11 cellular contexts compared by ENCODE assay signal in genomic region chr18:50969448-50969847, GRCh38. TPM values are rescaled to one million over a fixed set of nuclear protein-coding genes. Genes with fewer than 3 reads are reported as not detected.
DNase-seq lines count a peak whose midpoint lies in the region; ATAC-seq, FAIRE-seq and TF ChIP-seq lines count a peak whose summit lies in the region.
"Had no signal": no experiment of that assay in that cellular context is flagged by ENCODE, and none has a peak within 500 bp of the region (broad histone marks: within the 10 kb centered on the region; RNA-seq: fewer than 3 reads in every experiment).

No MANE protein-coding gene starts in this region.

- POLR2A ChIA-PET in CD8-positive, alpha-beta memory T cell (lab: Charles Lee) = no interaction called here
- POLR2A ChIA-PET in K562 (lab: Yijun Ruan, JAX) = no interaction called here

- TF ChIP-seq RAD21 in K562 (CRISPR knock-in tag; conservative IDR thresholded peaks at IDR 0.05 in 1 of 2, IDR thresholded peaks at IDR 0.05 in 1 of 2) = no peak
- TF ChIP-seq RAD21 in neural cell (conservative IDR thresholded peaks at IDR 0.05) = no peak

- peak overlapping the region in 1 of 2 experiments; percentile 22; a peak in 1 of 4 replicates for H3K9ac ChIP-seq in K562 (ENCODE audit: insufficient read depth in 1 of 2, low read depth in 2 of 2, low read length in 2 of 2)
- peak overlapping the region; percentile 89 for H3K9ac ChIP-seq in neural cell (ENCODE audit: low read length)

- H3K27ac Mint-ChIP-seq in CD8-positive, alpha-beta memory T cell = peak overlapping the region in 6 of 8 donors; percentile 52 to 96 (median 89)
- peak overlapping the region; percentile 36 to 94 (median 59) for H3K27ac Mint-ChIP-seq in IgD-negative memory B cell

- H3K4me3 ChIP-seq in CD8-positive, alpha-beta memory T cell (ENCODE audit: low read length) = no peak overlapping the region
- peak overlapping the region; percentile 76; the same call in 1 of the 2 replicates for H3K4me3 ChIP-seq in K562
- peak overlapping the region; percentile 73 for H3K4me3 ChIP-seq in neural cell (ENCODE audit: low read length)
- H3K4me3 ChIP-seq in left lung = no peak overlapping the region
- no peak overlapping the region for H3K4me3 ChIP-seq in testis
- H3K4me3 ChIP-seq in small intestine (ENCODE audit: low read depth in 1 of 2, low read length in 2 of 2) = no peak overlapping the region

- H2AFZ ChIP-seq in K562 (ENCODE audit: low read depth, low read length) = 0 out of 2 replicates have a peak overlapping the region, but pooled peaks have one; percentile 11
- peak overlapping the region; percentile 70 for H2AFZ ChIP-seq in neural cell (ENCODE audit: low read depth, low read length)

- in situ Hi-C loops in K562 (cut with MboI) = no loop called here

- FAIRE-seq in K562 (lab: Jason Lieb, UNC) (no peak), small intestine (lab: Jason Lieb, UNC) (no peak)
- FAIRE-seq: TTC549 had no signal

- H3K79me2 ChIP-seq in K562 (ENCODE audit: control insufficient read depth, insufficient read depth, low read length) (peaks cover 16% of the 10 kb centered on the region), neural cell (replicated peaks; ENCODE audit: insufficient read depth, low read length) (no peaks in the 10 kb centered on the region)

- ATAC-seq in K562 (no peak), left lung (no peak)
- ATAC-seq: upper lobe of right lung had no signal

- CTCF ChIA-PET in CD8-positive, alpha-beta memory T cell (lab: Charles Lee) = interaction anchor here (2.6 kb wide), 1 partner anchor 61 kb away, joined by 10 read pairs; the partner anchor contains the start of gene SMAD4
- CTCF ChIA-PET in K562 (lab: Yijun Ruan, JAX; ENCODE audit: low intra/inter-chr PET ratio) = no interaction called here

- peak overlapping the region; percentile 82 for H3K4me2 ChIP-seq in K562 (ENCODE audit: insufficient read depth, low read length)
- H3K4me2 ChIP-seq in neural cell (ENCODE audit: low read length) = peak overlapping the region; percentile 59

- no peaks in the 10 kb centered on the region for H3K27me3 Mint-ChIP-seq in CD8-positive, alpha-beta memory T cell
- H3K27me3 Mint-ChIP-seq in IgD-negative memory B cell = no peaks in the 10 kb centered on the region

- no peaks in the 10 kb centered on the region for H3K27me3 ChIP-seq in CD8-positive, alpha-beta memory T cell (ENCODE audit: insufficient read depth, low read length, poor library complexity, severe bottlenecking)
- H3K27me3 ChIP-seq in K562 (ENCODE audit: control insufficient read depth in 2 of 2, insufficient read depth in 2 of 2, low read length in 2 of 2) (no peaks in the 10 kb centered on the region), neural cell (ENCODE audit: insufficient read depth, low read depth, low read length) (no peaks in the 10 kb centered on the region), left lung (no peaks in the 10 kb centered on the region), testis (no peaks in the 10 kb centered on the region), small intestine (ENCODE audit: control insufficient read depth in 2 of 2, insufficient read depth in 2 of 2, low read length in 2 of 2) (no peaks in the 10 kb centered on the region)
- H3K27me3 ChIP-seq: upper lobe of right lung had no signal

- BruUV-seq in K562 (replicated peaks; lab: Mats Ljungman, UMichigan) = no TSS peak

- intact Hi-C loops in K562 (cut with micrococcal nuclease) = loop anchor here (5.0 kb wide), 1 partner anchor 147 kb away; the partner anchor contains the start of gene MRO
- intact Hi-C loops in left lung (cut with DNase I) = no loop called here
- intact Hi-C loops in testis (cut with DNase I; ENCODE audit: low total_unique reads) = loop anchor here (5.0 kb wide), 1 partner anchor 63 kb away; the partner anchor contains the start of gene SMAD4

- no peak overlapping the region for H3K27ac ChIP-seq in CD8-positive, alpha-beta memory T cell (ENCODE audit: low read depth, low read length)
- H3K27ac ChIP-seq in K562 (ENCODE audit: extremely low read depth, low read depth, low read length) (no peak overlapping the region), neural cell (ENCODE audit: low read length) (peak overlapping the region; percentile 96), left lung (no peak overlapping the region), testis (no peak overlapping the region), small intestine (ENCODE audit: low read depth in 1 of 2, low read length in 1 of 2) (peak overlapping the region in 1 of 2 donors; percentile 4)

- peak overlapping the region in 6 of 7 donors; percentile 92 to 97 (median 96) for H3K4me3 Mint-ChIP-seq in CD8-positive, alpha-beta memory T cell
- peak overlapping the region in 3 of 4 donors; percentile 90 to 98 (median 92) for H3K4me3 Mint-ChIP-seq in IgD-negative memory B cell

- WGBS in K562 (ENCODE audit: insufficient coverage, low coverage, missing lambda C conversion rate) = 4% methylated on average over 5 of the region's 5 CpGs
- 44 to 50% methylated on average over 5 of the region's 5 CpGs for WGBS in testis, 2 donors
- 57 to 79% (median 77%) methylated on average over 5 of the region's 5 CpGs for WGBS in small intestine, 3 donors

- no peaks in the 10 kb centered on the region for H3K9me3 ChIP-seq in CD8-positive, alpha-beta memory T cell (ENCODE audit: low read length)
- H3K9me3 ChIP-seq in K562 (replicated peaks; ENCODE audit: control insufficient read depth, insufficient read depth, low read depth, low read length) (no peaks in the 10 kb centered on the region), neural cell (ENCODE audit: low read length) (no peaks in the 10 kb centered on the region), left lung (no peaks in the 10 kb centered on the region), testis (no peaks in the 10 kb centered on the region), small intestine (ENCODE audit: control insufficient read depth, low read depth) (no peaks in the 10 kb centered on the region)
- H3K9me3 ChIP-seq: upper lobe of right lung had no signal

- no peaks in the 10 kb centered on the region for H3F3A ChIP-seq in neural cell (ENCODE audit: insufficient read depth, low read length, poor library complexity, severe bottlenecking)

- TF ChIP-seq POLR2A in K562 (conservative IDR thresholded peaks at IDR 0.05) (no peak), testis (IDR thresholded peaks at IDR 0.05) (no peak)

- DNase-seq in CD8-positive, alpha-beta memory T cell = no peak
- DNase-seq in K562 (ENCODE audit: extremely low read depth in 1 of 4, low spot score in 3 of 4) (no peak), SIG-M5 treated with dmso at 0.1 percent for 504 hours (lab: John Stamatoyannopoulos, UW; ENCODE audit: unreplicated experiment) (no peak), left lung (no peak), testis (no peak), small intestine (no peak)
- DNase-seq: NCI-H446 treated with DMSO at 0.1 percent for 48 hours had no signal

- peaks cover under 1 to 11% (median under 1%) of the 10 kb centered on the region in 3 donors for H3K36me3 Mint-ChIP-seq in CD8-positive, alpha-beta memory T cell
- peaks cover 5% of the 10 kb centered on the region for H3K36me3 Mint-ChIP-seq in IgD-negative memory B cell

- no peaks in the 10 kb centered on the region for H3K36me3 ChIP-seq in CD8-positive, alpha-beta memory T cell (ENCODE audit: insufficient read depth, low read length)
- no peaks in the 10 kb centered on the region for H3K36me3 ChIP-seq in K562 (ENCODE audit: control insufficient read depth, insufficient read depth, low read length)
- no peaks in the 10 kb centered on the region for H3K36me3 ChIP-seq in neural cell (ENCODE audit: insufficient read depth, low read length)
- H3K36me3 ChIP-seq in left lung = peaks cover 0 to under 1% of the 10 kb centered on the region in 2 donors
- H3K36me3 ChIP-seq in testis (ENCODE audit: low read depth, missing control alignments) = no peaks in the 10 kb centered on the region
- H3K36me3 ChIP-seq in small intestine (ENCODE audit: control insufficient read depth in 2 of 2, insufficient read depth in 2 of 2, low read length in 2 of 2) = no peaks in the 10 kb centered on the region

- H3K9me1 ChIP-seq in K562 (ENCODE audit: control insufficient read depth, insufficient read depth, low read length) = no peaks in the 10 kb centered on the region

- peaks cover 22 to 41% (median 38%) of the 10 kb centered on the region in 3 donors for H3K4me1 Mint-ChIP-seq in CD8-positive, alpha-beta memory T cell
- H3K4me1 Mint-ChIP-seq in IgD-negative memory B cell = peaks cover 9 to 23% (median 13%) of the 10 kb centered on the region in 3 donors

- no peak for TF ChIP-seq EP300 in K562 (IDR thresholded peaks at IDR 0.05; ENCODE audit: low read length)
- TF ChIP-seq EP300 in neural cell (conservative IDR thresholded peaks at IDR 0.05; ENCODE audit: poor library complexity, severe bottlenecking) = peak; percentile 89

- no peaks in the 10 kb centered on the region for H3K9me3 Mint-ChIP-seq in CD8-positive, alpha-beta memory T cell
- H3K9me3 Mint-ChIP-seq in IgD-negative memory B cell = no peaks in the 10 kb centered on the region

- H3K4me1 ChIP-seq in CD8-positive, alpha-beta memory T cell (ENCODE audit: insufficient read depth, low read length) = peaks cover 9% of the 10 kb centered on the region
- H3K4me1 ChIP-seq in K562 (replicated peaks in 1 of 2; ENCODE audit: control insufficient read depth in 2 of 2, insufficient read depth in 2 of 2, low read length in 2 of 2) = peaks cover 9 to 12% of the 10 kb centered on the region in 2 experiments; a peak in 4 of 5 replicates
- H3K4me1 ChIP-seq in left lung = peaks cover 9 to 29% of the 10 kb centered on the region in 2 donors
- H3K4me1 ChIP-seq in testis = peaks cover 13% of the 10 kb centered on the region
- peaks cover 3% of the 10 kb centered on the region in 2 donors for H3K4me1 ChIP-seq in small intestine (ENCODE audit: control insufficient read depth in 2 of 2, insufficient read depth in 1 of 2, low read depth in 1 of 2, low read length in 1 of 2)

- no peaks in the 10 kb centered on the region for H4K20me1 ChIP-seq in K562 (replicated peaks; ENCODE audit: control insufficient read depth, insufficient read depth, low read length)
- H4K20me1 ChIP-seq in neural cell (ENCODE audit: insufficient read depth) = no peaks in the 10 kb centered on the region

- H3K9me2 ChIP-seq in neural cell (ENCODE audit: insufficient read depth, low read length) = no peaks in the 10 kb centered on the region

- TF ChIP-seq CTCF in K562 (IDR thresholded peaks at IDR 0.05 in 2 of 3, conservative IDR thresholded peaks at IDR 0.05 in 1 of 3; ENCODE audit: insufficient read depth in 2 of 3, low read depth in 1 of 3, low read length in 3 of 3) (no peak), neural cell (IDR thresholded peaks at IDR 0.05; ENCODE audit: poor library complexity, severe bottlenecking) (no peak), left lung (IDR thresholded peaks at IDR 0.05) (no peak), testis (IDR thresholded peaks at IDR 0.05) (no peak)

RNA-seq across cellular contexts. Expression of gene ELAC1, which starts 1.6 kb away (rescaled TPM):
- total RNA-seq in CD8-positive, alpha-beta memory T cell = 10 to 100 TPM; 10.3 to 10.5 TPM
- polyA plus RNA-seq in CD8-positive, alpha-beta memory T cell = 15.0 TPM
- polyA plus RNA-seq in IgD-negative memory B cell (13.3 TPM), K562 (2011; rRNA removed) (4.3 and 5.0 TPM in 2 replicates), K562 (2014; fragmentation: Illumina TruSeq; extraction: Trizol) (6.5 and 7.5 TPM in 2 replicates), K562 (2014; fragmentation: Nextera tagmentation; extraction: Ambion mirVana) (1 to 10 TPM; 3.7 to 4.6 TPM), K562 (2014; rRNA removed) (5.2 and 7.7 TPM in 2 replicates), neural cell (20.6 and 23.0 TPM in 2 replicates), testis (ENCODE audit: insufficient read depth, low read depth, low replicate concordance) (13.4 TPM), small intestine (1 to 10 TPM; 5.9 to 9.6 (median 7.5) TPM)
- 7.9 and 9.7 TPM in 2 replicates for total RNA-seq in K562 (2011; cell fraction: chromatin; rRNA removed; ENCODE audit: low replicate concordance)
- total RNA-seq in K562 (2011; cell fraction: nucleolus; rRNA removed) = 6.7 and 7.7 TPM in 2 replicates
- total RNA-seq in K562 (2011; cell fraction: nucleoplasm; rRNA removed) = 14.0 and 20.2 TPM in 2 replicates
- total RNA-seq in K562 (2014; rRNA removed) (3.3 and 5.3 TPM in 2 replicates), K562 (2014; rRNA removed; fragmentation: Illumina TruSeq; extraction: Trizol) (4.5 and 6.1 TPM in 2 replicates), K562 (2015; rRNA removed; fragmentation: Illumina TruSeq; extraction: Trizol) (4.9 and 5.4 TPM in 2 replicates), K562 (2021) (4.0 and 5.1 TPM in 2 replicates), left lung (1 to 10 TPM; 5.2 to 8.0 TPM), testis (10 to 100 TPM; 12.0 to 16.9 TPM)
- 2.4 and 3.0 TPM in 2 replicates for polyA plus RNA-seq in K562 (2011; cell fraction: cytosol; rRNA removed)
- 3.4 and 5.1 TPM in 2 replicates for polyA plus RNA-seq in K562 (2011; cell fraction: nucleus; rRNA removed)
- 4.7 and 4.8 TPM in 2 replicates for polyA plus RNA-seq in K562 (2012)
- polyA minus RNA-seq in K562 (2011; rRNA and poly(A)+ RNA removed) = 8.4 and 10.2 TPM in 2 replicates
- polyA minus RNA-seq in K562 (2011; cell fraction: cytosol; rRNA and poly(A)+ RNA removed) = 1.6 and 1.8 TPM in 2 replicates
- 9.8 and 15.1 TPM in 2 replicates for polyA minus RNA-seq in K562 (2011; cell fraction: nucleus; rRNA and poly(A)+ RNA removed)
- polyA minus RNA-seq in neural cell = 14.4 and 15.2 TPM in 2 replicates

Comparison
In these comparisons a context has a peak if more than half of its experiments do, and no peak if none do; other contexts are left out.
1. H3K4me3 ChIP-seq: peak in K562 (single experiment) and neural cell (single experiment); none in CD8-positive, alpha-beta memory T cell (single experiment), left lung (0 of 2), testis (0 of 2) and small intestine (0 of 2).
2. intact Hi-C loops: an anchor here in K562 (5.0 kb wide) and testis (5.0 kb wide); none called in left lung.